ENCODE assay signal across 28 cellular contexts in genomic region chr7:81519886-81520285, GRCh38.
"Had no signal": no experiment of that assay in that cellular context is flagged by ENCODE, and none has a peak within 500 bp of the region (broad histone marks: within the 10 kb centered on the region; RNA-seq: fewer than 3 reads in every experiment).

No MANE protein-coding gene starts in this region.

- H3K4me3 Mint-ChIP-seq: mesothelial cell of epicardium; naive thymus-derived CD4-positive, alpha-beta T cell; nephron; stimulated activated naive B cell treated with anti-CD40 and anti-IgM and Interleukin-4, amounts not matched to agents 10 μg/mL and 1 μg/mL and 100 μg/mL, for 72 hours; stimulated activated naive CD8-positive, alpha-beta T cell treated with anti-CD3 and anti-CD28 coated beads, Interleukin-15, Interleukin-2, amounts not matched to agents 100 ng/mL and 50 ng/mL, for 24 hours had no signal

- H3K36me3 ChIP-seq: gastroesophageal sphincter, heart right ventricle, left lung, ovary, sigmoid colon, thoracic aorta, transverse colon, upper lobe of right lung, uterus had no signal

- H3K27ac Mint-ChIP-seq: mesothelial cell of epicardium; naive thymus-derived CD4-positive, alpha-beta T cell; nephron; stimulated activated naive B cell treated with anti-CD40 and anti-IgM and Interleukin-4, amounts not matched to agents 10 μg/mL and 1 μg/mL and 100 μg/mL, for 72 hours; stimulated activated naive CD8-positive, alpha-beta T cell treated with anti-CD3 and anti-CD28 coated beads, Interleukin-15, Interleukin-2, amounts not matched to agents 100 ng/mL and 50 ng/mL, for 24 hours had no signal

- H3K27ac ChIP-seq: dorsolateral prefrontal cortex, foreskin keratinocyte, gastroesophageal sphincter, heart right ventricle, left lung, ovary, psoas muscle, sigmoid colon, skin epidermis, thoracic aorta, transverse colon, upper lobe of right lung, uterus had no signal

- H3K27me3 ChIP-seq: dorsolateral prefrontal cortex, foreskin keratinocyte, gastroesophageal sphincter, heart right ventricle, left lung, sigmoid colon, transverse colon, upper lobe of right lung, uterus had no signal

- H3K9me3 Mint-ChIP-seq: mesothelial cell of epicardium; nephron; stimulated activated naive B cell treated with anti-CD40 and anti-IgM and Interleukin-4, amounts not matched to agents 10 μg/mL and 1 μg/mL and 100 μg/mL, for 72 hours; stimulated activated naive CD8-positive, alpha-beta T cell treated with anti-CD3 and anti-CD28 coated beads, Interleukin-15, Interleukin-2, amounts not matched to agents 100 ng/mL and 50 ng/mL, for 24 hours had no signal

- H3K4me1 Mint-ChIP-seq: naive thymus-derived CD4-positive, alpha-beta T cell; stimulated activated naive B cell treated with anti-CD40 and anti-IgM and Interleukin-4, amounts not matched to agents 10 μg/mL and 1 μg/mL and 100 μg/mL, for 72 hours had no signal

- H3K36me3 Mint-ChIP-seq: mesothelial cell of epicardium; naive thymus-derived CD4-positive, alpha-beta T cell; stimulated activated naive B cell treated with anti-CD40 and anti-IgM and Interleukin-4, amounts not matched to agents 10 μg/mL and 1 μg/mL and 100 μg/mL, for 72 hours had no signal

- H3K4me3 ChIP-seq: dorsolateral prefrontal cortex, gastroesophageal sphincter, heart right ventricle, left lung, mucosa of descending colon, ovary, psoas muscle, sigmoid colon, skin epidermis, thoracic aorta, transverse colon, upper lobe of right lung, uterus had no signal

- H3K27me3 Mint-ChIP-seq: naive thymus-derived CD4-positive, alpha-beta T cell; stimulated activated naive B cell treated with anti-CD40 and anti-IgM and Interleukin-4, amounts not matched to agents 10 μg/mL and 1 μg/mL and 100 μg/mL, for 72 hours; stimulated activated naive CD8-positive, alpha-beta T cell treated with anti-CD3 and anti-CD28 coated beads, Interleukin-15, Interleukin-2, amounts not matched to agents 100 ng/mL and 50 ng/mL, for 24 hours had no signal

- DNase-seq: dorsolateral prefrontal cortex; effector CD4-positive, alpha-beta T cell; foreskin keratinocyte; heart right ventricle; hippocampal formation; left cardiac atrium; mesenchymal stem cell; mucosa of descending colon; naive thymus-derived CD4-positive, alpha-beta T cell; nucleus accumbens; ovary; posterior cingulate gyrus; psoas muscle; right cardiac atrium; sigmoid colon; stimulated activated CD4-positive, alpha-beta T cell treated with anti-CD3 and anti-CD28 coated beads, Interleukin-15, amount 100 ng/mL, for 24 hours; stimulated activated CD4-positive, alpha-beta T cell treated with anti-CD3 and anti-CD28 coated beads, Interleukin-2, amount 100 ng/mL, for 48 hours; stimulated activated naive B cell treated with anti-CD40 and anti-IgM and Interleukin-4, amounts not matched to agents 10 μg/mL and 1 μg/mL and 100 μg/mL, for 72 hours; transverse colon; upper lobe of right lung; uterus had no signal

- ATAC-seq: foreskin keratinocyte; gastroesophageal sphincter; heart right ventricle; left cardiac atrium; left lung; mucosa of descending colon; naive thymus-derived CD4-positive, alpha-beta T cell; psoas muscle; right cardiac atrium; stimulated activated naive B cell treated with anti-CD40 and anti-IgM and Interleukin-4, amounts not matched to agents 10 μg/mL and 1 μg/mL and 100 μg/mL, for 72 hours; upper lobe of right lung had no signal

- H3K4me1 ChIP-seq: gastroesophageal sphincter, heart right ventricle, left lung, psoas muscle, transverse colon, upper lobe of right lung, uterus had no signal

- H3K9me3 ChIP-seq: gastroesophageal sphincter, heart right ventricle, left lung, mucosa of descending colon, ovary, psoas muscle, sigmoid colon, thoracic aorta, transverse colon, upper lobe of right lung, uterus had no signal
